ENCODE assay signal across 8 cellular contexts in the genomic region with DNA sequence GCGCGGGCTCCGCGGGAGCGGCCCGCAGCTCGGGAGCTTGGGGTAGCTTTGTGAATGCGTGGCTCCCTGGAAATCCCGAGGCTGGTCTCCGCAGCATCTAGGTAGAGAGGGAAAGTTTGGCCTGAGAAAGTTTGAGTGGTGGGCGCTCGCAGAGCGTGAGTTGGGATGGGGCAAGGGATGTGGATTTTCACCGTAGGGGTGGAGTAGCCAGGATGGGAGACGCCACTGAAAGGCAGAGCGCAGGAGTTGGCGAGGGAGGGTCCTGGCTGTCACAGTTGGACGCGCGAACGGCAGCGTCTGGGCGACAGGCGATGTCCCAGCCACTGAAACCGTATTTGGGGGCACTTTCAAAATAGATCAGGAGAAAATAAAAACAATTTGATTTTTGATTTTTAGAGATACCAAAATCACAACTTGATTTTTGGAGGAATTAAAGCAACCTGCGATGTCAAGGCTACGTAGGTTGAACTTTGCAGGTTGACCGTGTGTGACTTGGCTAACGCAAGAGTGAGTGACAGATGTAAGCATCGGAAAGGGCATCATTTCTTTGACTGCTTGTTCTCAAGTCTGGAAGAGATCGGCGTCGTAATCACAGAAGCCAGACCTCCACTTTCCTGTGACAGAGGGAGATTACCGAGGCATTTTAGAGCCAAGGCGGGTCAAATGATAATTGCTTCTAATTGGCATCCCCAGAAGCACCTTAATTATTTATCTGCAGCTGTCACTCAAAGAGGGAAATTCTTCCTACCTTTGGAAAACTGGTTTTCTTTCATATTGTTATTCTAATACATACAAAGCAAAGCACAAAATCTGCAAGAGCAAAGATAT. TPM values are rescaled to one million over a fixed set of nuclear protein-coding genes. Genes with fewer than 3 reads are reported as not detected.
DNase-seq lines count a peak whose midpoint lies in the region; ATAC-seq lines count a peak whose summit lies in the region.

No MANE protein-coding gene starts in this region.

- intact Hi-C loops in sciatic nerve (cut with DNase I), result no loop called here

- H3K4me3 ChIP-seq in esophagus (ENCODE audit: low read depth in 1 of 2, low read length in 2 of 2), result peak overlapping the region; percentile 69 to 82
- peak overlapping the region; percentile 69 for H3K4me3 ChIP-seq in neuron (ENCODE audit: low read length)

- POLR2A ChIA-PET in activated CD4-positive, alpha-beta T cell treated with anti-CD3 and anti-CD28 coated beads, Interleukin-2, amount 10 ng/mL, durations not matched to agents 7 days and 5 days (lab: Charles Lee), result no interaction called here

- peak overlapping the region; percentile 64 for H3K4me3 Mint-ChIP-seq in activated CD4-positive, alpha-beta T cell treated with anti-CD3 and anti-CD28 coated beads, Interleukin-2, amount 10 ng/mL, durations not matched to agents 7 days and 5 days

- no peak for ATAC-seq in sciatic nerve
- no peak for ATAC-seq in HG03280 (IDR thresholded peaks at IDR 0.05; ENCODE audit: unreplicated experiment)
- ATAC-seq in HG03095 (IDR thresholded peaks at IDR 0.05; ENCODE audit: unreplicated experiment), result no peak

- H2AFZ ChIP-seq in neuron (ENCODE audit: low read depth, low read length), result peak overlapping the region; percentile 99

- in situ Hi-C loops in SK-MEL-5 (cut with HindIII; ENCODE audit: low pct_unique_long_range_greater_than_20kb, low sequenced_read_pairs), result no loop called here

- H3K9me3 Mint-ChIP-seq in activated CD4-positive, alpha-beta T cell treated with anti-CD3 and anti-CD28 coated beads, Interleukin-2, amount 10 ng/mL, durations not matched to agents 7 days and 5 days, result no peaks in the 10 kb centered on the region

- no peak overlapping the region for H3K27ac Mint-ChIP-seq in activated CD4-positive, alpha-beta T cell treated with anti-CD3 and anti-CD28 coated beads, Interleukin-2, amount 10 ng/mL, durations not matched to agents 7 days and 5 days

- H3K27ac ChIP-seq in esophagus (ENCODE audit: low read depth in 2 of 2, low read length in 1 of 2), result peak overlapping the region; percentile 26 to 52

- WGBS in esophagus, 2 donors, result 3 to 4% methylated on average over 35 of the region's 35 CpGs

- peak; percentile 8 for DNase-seq in activated CD4-positive, alpha-beta T cell treated with anti-CD3 and anti-CD28 coated beads, Interleukin-2, amount 10 ng/mL, durations not matched to agents 7 days and 5 days
- no peak for DNase-seq in activated CD4-positive, alpha-beta T cell treated with anti-CD3 and anti-CD28 coated beads, Interleukin-2, amount 50 U/mL, for 4 hours
- DNase-seq in SK-MEL-5 (ENCODE audit: low read depth, low spot score) (peak; percentile 51), sciatic nerve (ENCODE audit: low spot score) (no peak)

- H3K36me3 ChIP-seq in esophagus (ENCODE audit: control insufficient read depth in 2 of 2, insufficient read depth in 2 of 2, low read length in 1 of 2), result no peaks in the 10 kb centered on the region
- no peaks in the 10 kb centered on the region for H3K36me3 ChIP-seq in neuron (ENCODE audit: insufficient read depth, low read length)

- no peaks in the 10 kb centered on the region for H3K36me3 Mint-ChIP-seq in activated CD4-positive, alpha-beta T cell treated with anti-CD3 and anti-CD28 coated beads, Interleukin-2, amount 10 ng/mL, durations not matched to agents 7 days and 5 days (ENCODE audit: low read depth)

- CTCF ChIA-PET in activated CD4-positive, alpha-beta T cell treated with anti-CD3 and anti-CD28 coated beads, Interleukin-2, amount 10 ng/mL, durations not matched to agents 7 days and 5 days (lab: Charles Lee), result interaction anchor here (0.6 kb wide), 1 partner anchor 25 kb away, joined by 5 read pairs; no protein-coding TSS in a partner anchor

- H3K27me3 Mint-ChIP-seq in activated CD4-positive, alpha-beta T cell treated with anti-CD3 and anti-CD28 coated beads, Interleukin-2, amount 10 ng/mL, durations not matched to agents 7 days and 5 days, result peaks cover 78% of the 10 kb centered on the region

- H3K9me3 ChIP-seq in esophagus (ENCODE audit: control insufficient read depth in 2 of 2, insufficient read depth in 1 of 2, low read depth in 1 of 2, low read length in 1 of 2) (no peaks in the 10 kb centered on the region), neuron (ENCODE audit: low read length) (no peaks in the 10 kb centered on the region)

- H3K27me3 ChIP-seq in esophagus (ENCODE audit: control insufficient read depth in 1 of 2, insufficient read depth in 2 of 2, low read length in 2 of 2) (no peaks in the 10 kb centered on the region), neuron (ENCODE audit: insufficient read depth, low read length) (peaks cover 71% of the 10 kb centered on the region)

- H3K4me1 ChIP-seq in esophagus (ENCODE audit: control insufficient read depth in 2 of 2, insufficient read depth in 2 of 2, low read length in 1 of 2) (peaks cover 0 to 5% of the 10 kb centered on the region in 2 donors), neuron (ENCODE audit: insufficient read depth, low read length) (peaks cover 34% of the 10 kb centered on the region)

- peaks cover 30% of the 10 kb centered on the region for H3K4me1 Mint-ChIP-seq in activated CD4-positive, alpha-beta T cell treated with anti-CD3 and anti-CD28 coated beads, Interleukin-2, amount 10 ng/mL, durations not matched to agents 7 days and 5 days

RNA-seq across cellular contexts. Expression of a gene that starts 0.6 kb away (rescaled TPM):
- not detected for total RNA-seq in activated CD4-positive, alpha-beta T cell treated with anti-CD3 and anti-CD28 coated beads, Interleukin-2, amount 10 ng/mL, durations not matched to agents 7 days and 5 days
- total RNA-seq in SK-MEL-5 (2014; rRNA removed; shearing (Covaris generic)), result 8.5 and 9.9 TPM in 2 replicates
- 20.4 and 23.1 TPM in 2 replicates for polyA plus RNA-seq in SK-MEL-5 (2015; cell fraction: cytosol; rRNA removed)
- 19.3 and 24.6 TPM in 2 replicates for polyA plus RNA-seq in SK-MEL-5 (2015; cell fraction: nucleus; rRNA removed)
- under 1 TPM; 0.86 to 1.00 TPM for polyA plus RNA-seq in esophagus
- 4.3 TPM for total RNA-seq in sciatic nerve

RNA-seq across cellular contexts. Expression of a gene that starts 40.7 kb away (rescaled TPM):
- 10 to 100 TPM; 43.2 to 53.1 TPM for total RNA-seq in activated CD4-positive, alpha-beta T cell treated with anti-CD3 and anti-CD28 coated beads, Interleukin-2, amount 10 ng/mL, durations not matched to agents 7 days and 5 days
- 22.5 and 23.7 TPM in 2 replicates for total RNA-seq in SK-MEL-5 (2014; rRNA removed; shearing (Covaris generic))
- 23.8 and 33.2 TPM in 2 replicates for polyA plus RNA-seq in SK-MEL-5 (2015; cell fraction: cytosol; rRNA removed)
- polyA plus RNA-seq in SK-MEL-5 (2015; cell fraction: nucleus; rRNA removed), result 28.3 and 31.7 TPM in 2 replicates
- polyA plus RNA-seq in esophagus, result 10 to 100 TPM in 1 of 2 donors, 1 to 10 TPM in 1; 9.3 to 24.1 TPM
- total RNA-seq in sciatic nerve, result 69.0 TPM

Comparison
In these comparisons a context has a peak if more than half of its experiments do, and no peak if none do; other contexts are left out.
1. DNase-seq: peak in activated CD4-positive, alpha-beta T cell treated with anti-CD3 and anti-CD28 coated beads, Interleukin-2, amount 10 ng/mL, durations not matched to agents 7 days and 5 days (single experiment) and SK-MEL-5 (single experiment); none in activated CD4-positive, alpha-beta T cell treated with anti-CD3 and anti-CD28 coated beads, Interleukin-2, amount 50 U/mL, for 4 hours (0 of 2) and sciatic nerve (single experiment).